In the genomic region with DNA sequence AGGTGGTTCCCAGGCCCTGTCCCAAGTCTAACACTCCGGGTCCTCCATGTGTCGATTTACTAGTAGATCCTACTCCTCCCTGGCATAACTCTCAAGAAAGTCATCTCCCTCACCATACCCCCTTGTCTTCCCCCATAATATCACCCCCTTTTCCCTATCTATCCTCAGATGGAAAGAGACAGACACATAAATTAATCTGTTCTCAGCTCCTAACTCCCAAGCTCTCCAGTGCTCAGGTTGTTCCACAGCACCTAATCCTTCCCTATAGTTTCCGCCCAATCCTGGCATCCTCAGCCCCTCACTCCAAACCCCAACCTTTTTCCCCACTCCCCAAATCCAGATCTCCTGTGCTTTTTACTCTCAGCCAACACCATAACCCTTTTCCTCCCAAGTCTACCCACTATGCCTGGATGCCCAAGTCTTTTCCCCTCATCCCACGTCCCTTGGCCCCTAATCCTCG, we compare ENCODE assay signal across 8 cellular contexts. TPM values are rescaled to one million over a fixed set of nuclear protein-coding genes. Genes with fewer than 3 reads are reported as not detected.
DNase-seq lines count a peak whose midpoint lies in the region; ATAC-seq, FAIRE-seq and TF ChIP-seq lines count a peak whose summit lies in the region.

No MANE protein-coding gene starts in this region.

- in situ Hi-C loops in K562 (cut with MboI) = no loop called here

- FAIRE-seq in K562 (lab: Jason Lieb, UNC) (no peak), GM19239 (lab: Jason Lieb, UNC) (no peak)

- no peak for TF ChIP-seq EP300 in K562 (IDR thresholded peaks at IDR 0.05; ENCODE audit: low read length)

- peaks cover 30% of the 10 kb centered on the region for H3K4me1 Mint-ChIP-seq in memory B cell

- WGBS in K562 (ENCODE audit: insufficient coverage, low coverage, missing lambda C conversion rate) = 0% methylated on average over 5 of the region's 5 CpGs

- H3K4me1 ChIP-seq in cardiac muscle cell (ENCODE audit: low read depth) (peaks cover 12% of the 10 kb centered on the region), K562 (replicated peaks in 1 of 2; ENCODE audit: control insufficient read depth in 2 of 2, insufficient read depth in 2 of 2, low read length in 2 of 2) (peaks cover 17 to 22% of the 10 kb centered on the region in 2 experiments; a peak in 4 of 5 replicates), uterus (no peaks in the 10 kb centered on the region)

- DNase-seq in cardiac muscle cell (ENCODE audit: low read depth in 1 of 2, low spot score in 1 of 2) = no peak
- DNase-seq in Right ventricle myocardium inferior (ENCODE audit: missing footprints) = no peak
- DNase-seq in K562 (ENCODE audit: extremely low read depth in 1 of 4, low spot score in 3 of 4) = peak in 1 of 4 experiments; percentile 23
- DNase-seq in memory B cell (ENCODE audit: low spot score in 2 of 2) = no peak
- DNase-seq in uterus = no peak
- no peak for DNase-seq in stimulated activated naive CD4-positive, alpha-beta T cell (lab: John Stamatoyannopoulos, UW)
- no peak for DNase-seq in GM19239 (ENCODE audit: insufficient read length, low spot score)

- peak overlapping the region; percentile 95 for H3K27ac Mint-ChIP-seq in memory B cell

- CTCF ChIA-PET in K562 (lab: Yijun Ruan, JAX; ENCODE audit: low intra/inter-chr PET ratio) = no interaction called here

- no peaks in the 10 kb centered on the region for H4K20me1 ChIP-seq in K562 (replicated peaks; ENCODE audit: control insufficient read depth, insufficient read depth, low read length)

- H3K36me3 ChIP-seq in cardiac muscle cell (no peaks in the 10 kb centered on the region), K562 (ENCODE audit: control insufficient read depth, insufficient read depth, low read length) (peaks cover 13% of the 10 kb centered on the region; the same call in 1 of the 3 replicates), uterus (no peaks in the 10 kb centered on the region)

- peak overlapping the region; percentile 91 for H3K4me2 ChIP-seq in K562 (ENCODE audit: insufficient read depth, low read length)

- ATAC-seq in Right ventricle myocardium inferior (no peak), K562 (no peak), memory B cell (ENCODE audit: low read depth) (no peak), HG03342 (IDR thresholded peaks at IDR 0.05; ENCODE audit: unreplicated experiment) (no peak)

- H3K4me3 ChIP-seq in cardiac muscle cell (peak overlapping the region; percentile 62), K562 (peak overlapping the region; percentile 98), uterus (peak overlapping the region; percentile 80 to 84)

- intact Hi-C loops in Right ventricle myocardium inferior (cut with DNase I) (loop anchor here (2.0 to 5.0 kb wide), 2 partner anchors 39 to 62 kb away; a partner anchor contains a TSS), K562 (cut with micrococcal nuclease) (loop anchor here (2.0 to 5.0 kb wide), 3 partner anchors 61 to 97 kb away; a partner anchor contains a TSS), uterus (cut with DNase I; ENCODE audit: low total_unique reads) (no loop called here)

- peak overlapping the region; percentile 91 to 100 for H3K9ac ChIP-seq in K562 (ENCODE audit: insufficient read depth in 1 of 2, low read depth in 2 of 2, low read length in 2 of 2)

- H3K9me3 Mint-ChIP-seq in memory B cell = no peaks in the 10 kb centered on the region

- POLR2A ChIA-PET in K562 (lab: Yijun Ruan, JAX) = interaction anchor here (0.6 to 2.9 kb wide), 8 partner anchors 11 to 859 kb away, joined by 3 to 16 read pairs (median 3); no protein-coding TSS in a partner anchor

- no peak for TF ChIP-seq CTCF in cardiac muscle cell (IDR thresholded peaks at IDR 0.05; ENCODE audit: low read depth, low read length)
- no peak for TF ChIP-seq CTCF in K562 (IDR thresholded peaks at IDR 0.05 in 2 of 3, conservative IDR thresholded peaks at IDR 0.05 in 1 of 3; ENCODE audit: insufficient read depth in 2 of 3, low read depth in 1 of 3, low read length in 3 of 3)
- no peak for TF ChIP-seq CTCF in uterus (IDR thresholded peaks at IDR 0.05)

- no peaks in the 10 kb centered on the region for H3K9me1 ChIP-seq in K562 (ENCODE audit: control insufficient read depth, insufficient read depth, low read length)

- H3K27me3 Mint-ChIP-seq in memory B cell = no peaks in the 10 kb centered on the region

- BruUV-seq in K562 (replicated peaks; lab: Mats Ljungman, UMichigan) = no TSS peak

- peaks cover 62% of the 10 kb centered on the region for H3K79me2 ChIP-seq in K562 (ENCODE audit: control insufficient read depth, insufficient read depth, low read length)

- TF ChIP-seq POLR2A in K562 (conservative IDR thresholded peaks at IDR 0.05) = no peak
- no peak for TF ChIP-seq POLR2A in uterus (IDR thresholded peaks at IDR 0.05)

- no peaks in the 10 kb centered on the region for H3K9me3 ChIP-seq in cardiac muscle cell (ENCODE audit: low read depth)
- H3K9me3 ChIP-seq in K562 (replicated peaks; ENCODE audit: control insufficient read depth, insufficient read depth, low read depth, low read length) = no peaks in the 10 kb centered on the region
- H3K9me3 ChIP-seq in uterus = no peaks in the 10 kb centered on the region

- peaks cover 5% of the 10 kb centered on the region for H3K36me3 Mint-ChIP-seq in memory B cell

- no peak; a peak in 1 of 4 replicates for TF ChIP-seq RAD21 in K562 (CRISPR knock-in tag; conservative IDR thresholded peaks at IDR 0.05 in 1 of 2, IDR thresholded peaks at IDR 0.05 in 1 of 2)

- no peaks in the 10 kb centered on the region for H3K27me3 ChIP-seq in cardiac muscle cell
- no peaks in the 10 kb centered on the region for H3K27me3 ChIP-seq in K562 (ENCODE audit: control insufficient read depth in 2 of 2, insufficient read depth in 2 of 2, low read length in 2 of 2)
- H3K27me3 ChIP-seq in uterus = no peaks in the 10 kb centered on the region

- peak overlapping the region; percentile 86 for H3K4me3 Mint-ChIP-seq in memory B cell

- H3K27ac ChIP-seq in cardiac muscle cell = peak overlapping the region; percentile 76
- H3K27ac ChIP-seq in K562 (ENCODE audit: extremely low read depth, low read depth, low read length) = peak overlapping the region; percentile 89
- H3K27ac ChIP-seq in uterus = peak overlapping the region; percentile 91 to 97

- H2AFZ ChIP-seq in K562 (ENCODE audit: low read depth, low read length) = peak overlapping the region; percentile 86; the same call in 1 of the 2 replicates

TF ChIP-seq in K562, 482 proteins besides CTCF, POLR2A, EP300 and RAD21 (continues in another document):
- peak; percentile 18; the same call in 1 of the 2 replicates for TF ChIP-seq ZBTB7A (IDR thresholded peaks at IDR 0.05; ENCODE audit: borderline replicate concordance, control insufficient read depth, low read depth, low read length)

RNA-seq across cellular contexts. Expression of a gene that starts 0.8 kb away (rescaled TPM):
- 42.7 and 55.9 TPM in 2 replicates for total RNA-seq in cardiac muscle cell
- 9.6 and 14.6 TPM in 2 replicates for polyA plus RNA-seq in cardiac muscle cell
- total RNA-seq in Right ventricle myocardium inferior = 143 TPM
- total RNA-seq in K562 (2011; cell fraction: chromatin; rRNA removed; ENCODE audit: low replicate concordance) = 46.7 and 47.2 TPM in 2 replicates
- 30.2 and 32.0 TPM in 2 replicates for total RNA-seq in K562 (2011; cell fraction: nucleolus; rRNA removed)
- total RNA-seq in K562 (2011; cell fraction: nucleoplasm; rRNA removed) = 38.8 and 48.2 TPM in 2 replicates
- 35.7 and 44.7 TPM in 2 replicates for total RNA-seq in K562 (2014; rRNA removed)
- 54.9 and 57.6 TPM in 2 replicates for total RNA-seq in K562 (2014; rRNA removed; fragmentation: Illumina TruSeq; extraction: Trizol)
- 53.4 and 55.0 TPM in 2 replicates for total RNA-seq in K562 (2015; rRNA removed; fragmentation: Illumina TruSeq; extraction: Trizol)
- 74.5 and 78.9 TPM in 2 replicates for total RNA-seq in K562 (2021)
- polyA plus RNA-seq in K562 (2011; rRNA removed) = 62.1 and 66.1 TPM in 2 replicates
- 53.1 and 62.6 TPM in 2 replicates for polyA plus RNA-seq in K562 (2011; cell fraction: cytosol; rRNA removed)
- 26.0 and 30.3 TPM in 2 replicates for polyA plus RNA-seq in K562 (2011; cell fraction: nucleus; rRNA removed)
- polyA plus RNA-seq in K562 (2012) = 75.6 and 76.6 TPM in 2 replicates
- polyA plus RNA-seq in K562 (2014; fragmentation: Illumina TruSeq; extraction: Trizol) = 70.0 and 74.7 TPM in 2 replicates
- polyA plus RNA-seq in K562 (2014; fragmentation: Nextera tagmentation; extraction: Ambion mirVana) = 10 to 100 TPM; 24.9 to 30.7 TPM
- 42.8 and 44.2 TPM in 2 replicates for polyA plus RNA-seq in K562 (2014; rRNA removed)
- polyA minus RNA-seq in K562 (2011; rRNA and poly(A)+ RNA removed) = 88.9 and 93.9 TPM in 2 replicates
- polyA minus RNA-seq in K562 (2011; cell fraction: cytosol; rRNA and poly(A)+ RNA removed) = 48.1 and 57.5 TPM in 2 replicates
- 12.9 and 20.4 TPM in 2 replicates for polyA minus RNA-seq in K562 (2011; cell fraction: nucleus; rRNA and poly(A)+ RNA removed)
- 10 to 100 TPM in 3 of 4 donors, 1 to 10 TPM in 1; 9.0 to 70.8 (median 35.0) TPM for total RNA-seq in uterus
